ENCODE assay signal across 8 cellular contexts in the genomic region with DNA sequence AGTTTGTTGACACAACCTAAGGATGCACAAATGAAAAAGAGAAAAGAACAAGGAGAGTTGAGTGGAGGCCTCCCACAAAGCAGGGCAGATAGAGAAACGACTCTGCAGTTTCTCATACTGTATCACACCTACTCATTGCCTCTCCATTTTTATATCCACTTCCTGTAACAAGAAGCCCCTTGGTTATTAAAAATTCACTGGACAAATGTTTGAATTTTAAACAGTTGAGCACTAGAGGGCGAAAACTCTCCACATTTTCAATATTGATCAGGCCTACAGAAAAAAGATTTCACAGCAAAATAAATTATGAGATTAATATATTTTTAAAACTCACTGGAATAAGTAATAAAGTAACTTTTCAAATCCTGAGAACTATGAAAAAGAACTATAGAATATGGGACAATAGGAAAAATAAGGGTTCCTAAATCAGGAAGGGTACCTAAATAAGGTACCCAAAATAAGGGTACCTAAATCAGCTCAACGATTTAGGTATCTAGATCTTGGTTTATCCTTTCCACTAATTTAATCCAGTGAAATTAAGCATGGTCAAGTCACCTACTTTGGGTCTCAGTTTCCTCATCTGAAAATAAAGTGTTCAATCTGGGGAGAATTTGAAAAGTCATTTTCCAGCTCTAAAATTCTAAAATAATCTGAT. TPM values are rescaled to one million over a fixed set of nuclear protein-coding genes. Genes with fewer than 3 reads are reported as not detected.
A peak's percentile ranks its signal among the peaks of the same experiment; 100 is the strongest.
DNase-seq lines count a peak whose midpoint lies in the region; ATAC-seq, FAIRE-seq and TF ChIP-seq lines count a peak whose summit lies in the region.

No MANE protein-coding gene starts in this region.

- peaks cover 27% of the 10 kb centered on the region for H3K36me3 Mint-ChIP-seq in MCF 10A (ENCODE audit: insufficient read depth, unreplicated experiment)
- peaks cover 10 to 21% of the 10 kb centered on the region in 2 donors for H3K36me3 Mint-ChIP-seq in naive B cell

- FAIRE-seq in A204.1 (lab: Jason Lieb, UNC): peak; percentile 97

- no peaks in the 10 kb centered on the region for H3K27me3 Mint-ChIP-seq in MCF 10A (ENCODE audit: insufficient read depth, unreplicated experiment)
- no peaks in the 10 kb centered on the region for H3K27me3 Mint-ChIP-seq in naive B cell

- ATAC-seq in naive B cell (ENCODE audit: low read depth in 2 of 2) (peak in 1 of 2 donors; percentile 33), GM18520 (IDR thresholded peaks at IDR 0.05; ENCODE audit: unreplicated experiment) (no peak), HG03280 (IDR thresholded peaks at IDR 0.05; ENCODE audit: unreplicated experiment) (no peak)

- no peak overlapping the region for H3K4me3 Mint-ChIP-seq in MCF 10A (ENCODE audit: unreplicated experiment)
- no peak overlapping the region for H3K4me3 Mint-ChIP-seq in naive B cell

- H3K9me3 Mint-ChIP-seq in MCF 10A (ENCODE audit: unreplicated experiment): no peaks in the 10 kb centered on the region
- no peaks in the 10 kb centered on the region for H3K9me3 Mint-ChIP-seq in naive B cell

- DNase-seq in GM06990 (ENCODE audit: extremely low read depth, insufficient read length) (peak; percentile 13), NCI-H2107 (lab: John Stamatoyannopoulos, UW) (peak; percentile 5), MCF 10A (ENCODE audit: unreplicated experiment) (peak; percentile 35), naive B cell (peak; percentile 6), occipital lobe (lab: John Stamatoyannopoulos, UW) (no peak)

- CTCF ChIA-PET in MCF 10A (lab: Yijun Ruan, JAX): interaction anchor here (0.6 to 1.6 kb wide), 7 partner anchors 34 to 444 kb away, joined by 3 to 6 read pairs (median 3); no protein-coding TSS in a partner anchor

- no peak overlapping the region for H3K4me3 ChIP-seq in GM06990 (replicated peaks; ENCODE audit: low read depth, low read length)

- intact Hi-C loops in MCF 10A (cut with micrococcal nuclease): loop anchor here (1.0 kb wide), 2 partner anchors 146 to 471 kb away; partner anchors contain the start of gene CSNK1G1

- H3K27ac Mint-ChIP-seq in MCF 10A (ENCODE audit: low read depth, unreplicated experiment) (no peak overlapping the region), naive B cell (peak overlapping the region in 1 of 6 donors; percentile 74)

- H3K27me3 ChIP-seq in GM06990 (replicated peaks; ENCODE audit: control insufficient read depth, insufficient read depth, low read length): no peaks in the 10 kb centered on the region

- POLR2A ChIA-PET in MCF 10A (lab: Yijun Ruan, JAX): interaction anchor here (0.6 to 1.6 kb wide), 5 partner anchors 11 to 251 kb away, joined by 3 to 5 read pairs (median 3); partner anchors contain the start of genes TRIP4 and ZNF609

- H3K36me3 ChIP-seq in GM06990 (ENCODE audit: control insufficient read depth, insufficient read depth, low read length): no peaks in the 10 kb centered on the region; the same call in 1 of the 2 replicates

- TF ChIP-seq CTCF in GM06990 (IDR thresholded peaks at IDR 0.05; ENCODE audit: insufficient read depth, low read length, poor library complexity, severe bottlenecking) (peak; percentile 49), MCF 10A (IDR thresholded peaks at IDR 0.05; ENCODE audit: unreplicated experiment) (peak; percentile 43)

- H3K4me1 Mint-ChIP-seq in MCF 10A (ENCODE audit: insufficient read depth, unreplicated experiment): peaks cover 7% of the 10 kb centered on the region
- no peaks in the 10 kb centered on the region for H3K4me1 Mint-ChIP-seq in naive B cell

- no TSS peak for BruUV-seq in MCF 10A (replicated peaks; lab: Mats Ljungman, UMichigan)

RNA-seq across cellular contexts. Expression of gene PPIB, which starts 47.0 kb away (rescaled TPM):
- total RNA-seq in MCF 10A (2022) (874 and 1,247 TPM in 2 replicates), occipital lobe (142 TPM)
- polyA plus RNA-seq in naive B cell (ENCODE audit: low read depth in 6 of 6): 100 to 1,000 TPM; 419 to 599 (median 451) TPM

RNA-seq across cellular contexts. Expression of gene SNX22, which starts 58.3 kb away (rescaled TPM):
- total RNA-seq in MCF 10A (2022) (0.16 and 0.25 TPM in 2 replicates), occipital lobe (14.5 TPM)
- 10 to 100 TPM; 55.7 to 95.8 (median 59.7) TPM for polyA plus RNA-seq in naive B cell (ENCODE audit: low read depth in 6 of 6)

Comparison
In these comparisons a context has a peak if more than half of its experiments do, and no peak if none do; other contexts are left out.
1. RNA of gene SNX22, which starts 58.3 kb away (total RNA-seq): 14.5 TPM in occipital lobe (single experiment); 0.16 to 0.25 TPM in MCF 10A; every median in the first group is over 10 times any median in the second.